ENCODE assay signal across 1 cellular context in the genomic region with DNA sequence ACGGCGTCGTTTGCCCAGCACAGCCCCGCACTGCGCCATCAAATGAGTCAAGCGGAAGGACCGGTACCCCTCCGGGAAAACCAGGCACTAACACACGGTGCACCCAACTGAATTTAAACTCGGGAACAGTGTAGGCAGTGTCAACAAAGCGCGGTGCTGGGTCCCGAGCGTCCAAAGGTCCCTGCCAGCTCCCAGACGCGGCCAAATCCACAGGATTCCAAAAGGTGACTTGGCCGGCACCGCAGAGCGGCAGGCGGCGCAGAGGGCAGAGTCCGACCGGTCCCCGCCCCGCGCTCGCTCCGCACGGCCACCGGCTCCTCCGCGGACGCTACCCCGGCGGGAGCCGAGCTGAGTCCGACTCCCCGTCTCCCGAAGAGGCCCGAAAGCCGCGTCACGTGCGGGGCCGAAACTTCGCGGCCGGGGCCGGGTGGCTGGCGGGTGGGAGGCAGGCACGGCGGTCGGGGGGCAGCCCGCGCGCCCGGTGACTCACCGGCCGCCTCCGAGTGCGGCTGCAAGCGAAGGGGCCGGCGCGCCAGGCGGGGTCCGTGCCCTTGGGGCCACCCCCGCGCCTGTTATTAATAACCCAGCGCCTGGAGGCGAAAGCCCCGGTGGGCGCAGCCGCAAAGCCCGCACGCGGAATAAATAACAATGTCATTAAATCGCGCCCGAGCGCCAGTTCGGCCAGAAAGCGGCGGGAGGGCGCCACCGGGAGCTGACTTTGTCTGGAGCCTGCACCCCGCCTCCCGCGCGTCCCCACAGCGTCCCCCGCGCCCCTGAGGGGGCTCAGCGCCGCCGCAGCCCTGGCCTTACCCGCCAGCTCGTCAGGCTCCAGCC.
A peak's percentile ranks its signal among the peaks of the same experiment; 100 is the strongest.
TF ChIP-seq lines count a peak whose summit lies in the region.

No MANE protein-coding gene starts in this region.

TF ChIP-seq in HEK293, 187 proteins besides CTCF, POLR2A, EP300 and RAD21 (continued from another document and continues in another):
- TF ChIP-seq HIC1 (tag by site-specific recombination; IDR thresholded peaks at IDR 0.05) (peak; percentile 77), IKZF3 (tag by site-specific recombination; IDR thresholded peaks at IDR 0.05) (no peak), TRIM28 (IDR thresholded peaks at IDR 0.05; ENCODE audit: borderline replicate concordance, low read length) (0 out of 2 replicates have a peak, but pooled peaks have one; percentile 30), KLF9 (tag by site-specific recombination; IDR thresholded peaks at IDR 0.05; ENCODE audit: low read depth) (0 out of 2 replicates have a peak, but pooled peaks have one; percentile 11), ZNF645 (tag by site-specific recombination; IDR thresholded peaks at IDR 0.05) (no peak), OSR2 (tag by site-specific recombination; IDR thresholded peaks at IDR 0.05) (no peak), ZNF692 (tag by site-specific recombination; IDR thresholded peaks at IDR 0.05) (peak; percentile 94), ZBTB7A (tag by site-specific recombination; IDR thresholded peaks at IDR 0.05; ENCODE audit: low read depth) (0 out of 2 replicates have a peak, but pooled peaks have one; percentile 45), ZNF354C (tag by site-specific recombination; IDR thresholded peaks at IDR 0.05; ENCODE audit: borderline replicate concordance, low read depth) (no peak), ZIC2 (tag by site-specific recombination; IDR thresholded peaks at IDR 0.05) (peak; percentile 80), ZNF707 (tag by site-specific recombination; IDR thresholded peaks at IDR 0.05) (no peak), KLF16 (tag by site-specific recombination; IDR thresholded peaks at IDR 0.05) (peak; percentile 50; the same call in 1 of the 2 replicates), ZNF19 (tag by site-specific recombination; IDR thresholded peaks at IDR 0.05; ENCODE audit: low read depth) (no peak), ZNF138 (tag by site-specific recombination; IDR thresholded peaks at IDR 0.05; ENCODE audit: borderline replicate concordance) (no peak), ZNF561 (tag by site-specific recombination; IDR thresholded peaks at IDR 0.05; ENCODE audit: borderline replicate concordance) (0 out of 2 replicates have a peak, but pooled peaks have one; percentile 17), SP2 (tag by site-specific recombination; IDR thresholded peaks at IDR 0.05) (peak; percentile 34), ZNF335 (tag by site-specific recombination; conservative IDR thresholded peaks at IDR 0.05) (peak; percentile 97), ZNF544 (tag by site-specific recombination; IDR thresholded peaks at IDR 0.05) (no peak), ZNF324 (tag by site-specific recombination; IDR thresholded peaks at IDR 0.05) (peak; percentile 84; the same call in 1 of the 2 replicates), ZFP41 (tag by site-specific recombination; IDR thresholded peaks at IDR 0.05; ENCODE audit: borderline replicate concordance) (no peak), ZFP69B (tag by site-specific recombination; IDR thresholded peaks at IDR 0.05) (peak; percentile 93; the same call in 1 of the 2 replicates), EGR2 (tag by site-specific recombination; IDR thresholded peaks at IDR 0.05; ENCODE audit: low read depth) (peak; percentile 61), ZNF140 (tag by site-specific recombination; IDR thresholded peaks at IDR 0.05) (no peak), SP3 (tag by site-specific recombination; IDR thresholded peaks at IDR 0.05) (peak; percentile 53), SP7 (tag by site-specific recombination; IDR thresholded peaks at IDR 0.05) (peak; percentile 54; the same call in 1 of the 2 replicates), ZNF157 (tag by site-specific recombination; IDR thresholded peaks at IDR 0.05) (no peak), OVOL3 (tag by site-specific recombination; IDR thresholded peaks at IDR 0.05) (0 out of 2 replicates have a peak, but pooled peaks have one; percentile 32), ZNF629 (tag by site-specific recombination; IDR thresholded peaks at IDR 0.05) (peak; percentile 58; the same call in 1 of the 2 replicates), ZNF600 (tag by site-specific recombination; IDR thresholded peaks at IDR 0.05) (peak; percentile 78), ZNF211 (tag by site-specific recombination; IDR thresholded peaks at IDR 0.05; ENCODE audit: low read depth) (no peak), GLIS1 (tag by site-specific recombination; IDR thresholded peaks at IDR 0.05) (peak; percentile 57), ZNF580 (tag by site-specific recombination; IDR thresholded peaks at IDR 0.05) (no peak), ZNF2 (tag by site-specific recombination; IDR thresholded peaks at IDR 0.05) (peak; percentile 83), ZNF24 (tag by site-specific recombination; IDR thresholded peaks at IDR 0.05) (no peak; the same call in 1 of the 2 replicates), ZNF10 (tag by site-specific recombination; IDR thresholded peaks at IDR 0.05) (no peak), ZFHX2 (tag by site-specific recombination; conservative IDR thresholded peaks at IDR 0.05) (peak; percentile 81), GFI1B (tag by site-specific recombination; IDR thresholded peaks at IDR 0.05) (0 out of 2 replicates have a peak, but pooled peaks have one; percentile 68)
- TF ChIP-seq, protein P1, sequence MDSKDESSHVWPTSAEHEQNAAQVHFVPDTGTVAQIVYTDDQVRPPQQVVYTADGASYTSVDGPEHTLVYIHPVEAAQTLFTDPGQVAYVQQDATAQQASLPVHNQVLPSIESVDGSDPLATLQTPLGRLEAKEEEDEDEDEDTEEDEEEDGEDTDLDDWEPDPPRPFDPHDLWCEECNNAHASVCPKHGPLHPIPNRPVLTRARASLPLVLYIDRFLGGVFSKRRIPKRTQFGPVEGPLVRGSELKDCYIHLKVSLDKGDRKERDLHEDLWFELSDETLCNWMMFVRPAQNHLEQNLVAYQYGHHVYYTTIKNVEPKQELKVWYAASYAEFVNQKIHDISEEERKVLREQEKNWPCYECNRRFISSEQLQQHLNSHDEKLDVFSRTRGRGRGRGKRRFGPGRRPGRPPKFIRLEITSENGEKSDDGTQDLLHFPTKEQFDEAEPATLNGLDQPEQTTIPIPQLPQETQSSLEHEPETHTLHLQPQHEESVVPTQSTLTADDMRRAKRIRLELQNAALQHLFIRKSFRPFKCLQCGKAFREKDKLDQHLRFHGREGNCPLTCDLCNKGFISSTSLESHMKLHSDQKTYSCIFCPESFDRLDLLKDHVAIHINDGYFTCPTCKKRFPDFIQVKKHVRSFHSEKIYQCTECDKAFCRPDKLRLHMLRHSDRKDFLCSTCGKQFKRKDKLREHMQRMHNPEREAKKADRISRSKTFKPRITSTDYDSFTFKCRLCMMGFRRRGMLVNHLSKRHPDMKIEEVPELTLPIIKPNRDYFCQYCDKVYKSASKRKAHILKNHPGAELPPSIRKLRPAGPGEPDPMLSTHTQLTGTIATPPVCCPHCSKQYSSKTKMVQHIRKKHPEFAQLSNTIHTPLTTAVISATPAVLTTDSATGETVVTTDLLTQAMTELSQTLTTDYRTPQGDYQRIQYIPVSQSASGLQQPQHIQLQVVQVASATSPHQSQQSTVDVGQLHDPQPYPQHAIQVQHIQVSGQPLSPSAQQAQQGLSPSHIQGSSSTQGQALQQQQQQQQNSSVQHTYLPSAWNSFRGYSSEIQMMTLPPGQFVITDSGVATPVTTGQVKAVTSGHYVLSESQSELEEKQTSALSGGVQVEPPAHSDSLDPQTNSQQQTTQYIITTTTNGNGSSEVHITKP (tag by site-specific recombination; IDR thresholded peaks at IDR 0.05) = peak; percentile 65; the same call in 1 of the 2 replicates
- TF ChIP-seq, protein P2, sequence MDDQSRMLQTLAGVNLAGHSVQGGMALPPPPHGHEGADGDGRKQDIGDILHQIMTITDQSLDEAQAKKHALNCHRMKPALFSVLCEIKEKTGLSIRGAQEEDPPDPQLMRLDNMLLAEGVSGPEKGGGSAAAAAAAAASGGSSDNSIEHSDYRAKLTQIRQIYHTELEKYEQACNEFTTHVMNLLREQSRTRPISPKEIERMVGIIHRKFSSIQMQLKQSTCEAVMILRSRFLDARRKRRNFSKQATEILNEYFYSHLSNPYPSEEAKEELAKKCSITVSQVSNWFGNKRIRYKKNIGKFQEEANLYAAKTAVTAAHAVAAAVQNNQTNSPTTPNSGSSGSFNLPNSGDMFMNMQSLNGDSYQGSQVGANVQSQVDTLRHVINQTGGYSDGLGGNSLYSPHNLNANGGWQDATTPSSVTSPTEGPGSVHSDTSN (CRISPR knock-in tag; IDR thresholded peaks at IDR 0.05) = no peak
- TF ChIP-seq, protein P3, sequence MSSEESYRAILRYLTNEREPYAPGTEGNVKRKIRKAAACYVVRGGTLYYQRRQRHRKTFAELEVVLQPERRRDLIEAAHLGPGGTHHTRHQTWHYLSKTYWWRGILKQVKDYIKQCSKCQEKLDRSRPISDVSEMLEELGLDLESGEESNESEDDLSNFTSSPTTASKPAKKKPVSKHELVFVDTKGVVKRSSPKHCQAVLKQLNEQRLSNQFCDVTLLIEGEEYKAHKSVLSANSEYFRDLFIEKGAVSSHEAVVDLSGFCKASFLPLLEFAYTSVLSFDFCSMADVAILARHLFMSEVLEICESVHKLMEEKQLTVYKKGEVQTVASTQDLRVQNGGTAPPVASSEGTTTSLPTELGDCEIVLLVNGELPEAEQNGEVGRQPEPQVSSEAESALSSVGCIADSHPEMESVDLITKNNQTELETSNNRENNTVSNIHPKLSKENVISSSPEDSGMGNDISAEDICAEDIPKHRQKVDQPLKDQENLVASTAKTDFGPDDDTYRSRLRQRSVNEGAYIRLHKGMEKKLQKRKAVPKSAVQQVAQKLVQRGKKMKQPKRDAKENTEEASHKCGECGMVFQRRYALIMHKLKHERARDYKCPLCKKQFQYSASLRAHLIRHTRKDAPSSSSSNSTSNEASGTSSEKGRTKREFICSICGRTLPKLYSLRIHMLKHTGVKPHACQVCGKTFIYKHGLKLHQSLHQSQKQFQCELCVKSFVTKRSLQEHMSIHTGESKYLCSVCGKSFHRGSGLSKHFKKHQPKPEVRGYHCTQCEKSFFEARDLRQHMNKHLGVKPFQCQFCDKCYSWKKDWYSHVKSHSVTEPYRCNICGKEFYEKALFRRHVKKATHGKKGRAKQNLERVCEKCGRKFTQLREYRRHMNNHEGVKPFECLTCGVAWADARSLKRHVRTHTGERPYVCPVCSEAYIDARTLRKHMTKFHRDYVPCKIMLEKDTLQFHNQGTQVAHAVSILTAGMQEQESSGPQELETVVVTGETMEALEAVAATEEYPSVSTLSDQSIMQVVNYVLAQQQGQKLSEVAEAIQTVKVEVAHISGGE (tag by site-specific recombination; conservative IDR thresholded peaks at IDR 0.05; ENCODE audit: low read depth) = peak; percentile 61; the same call in 1 of the 2 replicates
- TF ChIP-seq, protein P4, sequence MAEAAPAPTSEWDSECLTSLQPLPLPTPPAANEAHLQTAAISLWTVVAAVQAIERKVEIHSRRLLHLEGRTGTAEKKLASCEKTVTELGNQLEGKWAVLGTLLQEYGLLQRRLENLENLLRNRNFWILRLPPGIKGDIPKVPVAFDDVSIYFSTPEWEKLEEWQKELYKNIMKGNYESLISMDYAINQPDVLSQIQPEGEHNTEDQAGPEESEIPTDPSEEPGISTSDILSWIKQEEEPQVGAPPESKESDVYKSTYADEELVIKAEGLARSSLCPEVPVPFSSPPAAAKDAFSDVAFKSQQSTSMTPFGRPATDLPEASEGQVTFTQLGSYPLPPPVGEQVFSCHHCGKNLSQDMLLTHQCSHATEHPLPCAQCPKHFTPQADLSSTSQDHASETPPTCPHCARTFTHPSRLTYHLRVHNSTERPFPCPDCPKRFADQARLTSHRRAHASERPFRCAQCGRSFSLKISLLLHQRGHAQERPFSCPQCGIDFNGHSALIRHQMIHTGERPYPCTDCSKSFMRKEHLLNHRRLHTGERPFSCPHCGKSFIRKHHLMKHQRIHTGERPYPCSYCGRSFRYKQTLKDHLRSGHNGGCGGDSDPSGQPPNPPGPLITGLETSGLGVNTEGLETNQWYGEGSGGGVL (tag by site-specific recombination; IDR thresholded peaks at IDR 0.05) = no peak
- TF ChIP-seq, protein P5, sequence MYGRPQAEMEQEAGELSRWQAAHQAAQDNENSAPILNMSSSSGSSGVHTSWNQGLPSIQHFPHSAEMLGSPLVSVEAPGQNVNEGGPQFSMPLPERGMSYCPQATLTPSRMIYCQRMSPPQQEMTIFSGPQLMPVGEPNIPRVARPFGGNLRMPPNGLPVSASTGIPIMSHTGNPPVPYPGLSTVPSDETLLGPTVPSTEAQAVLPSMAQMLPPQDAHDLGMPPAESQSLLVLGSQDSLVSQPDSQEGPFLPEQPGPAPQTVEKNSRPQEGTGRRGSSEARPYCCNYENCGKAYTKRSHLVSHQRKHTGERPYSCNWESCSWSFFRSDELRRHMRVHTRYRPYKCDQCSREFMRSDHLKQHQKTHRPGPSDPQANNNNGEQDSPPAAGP (tag by site-specific recombination; IDR thresholded peaks at IDR 0.05) = peak; percentile 13; the same call in 1 of the 2 replicates
